ENCODE assay signal across 2 cellular contexts in the genomic region with DNA sequence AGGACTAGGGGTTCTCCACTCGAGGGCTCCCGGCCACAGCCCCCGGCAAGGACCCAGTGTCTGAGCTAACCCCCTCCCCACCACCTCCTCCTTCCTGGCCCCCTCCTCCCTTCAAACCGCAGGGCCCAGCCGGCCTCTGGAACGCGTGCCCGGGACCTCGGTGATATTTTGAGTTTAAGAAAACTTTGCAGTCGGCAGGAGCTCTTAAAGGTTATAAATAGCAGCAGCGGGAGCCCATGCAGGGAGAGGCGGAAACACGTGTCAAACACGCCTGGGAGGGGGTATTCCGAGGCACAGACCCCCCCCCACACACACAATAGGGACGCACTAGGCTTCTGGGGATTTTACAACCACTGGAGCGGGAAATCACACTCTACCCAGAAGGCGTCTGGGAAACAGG.
TF ChIP-seq lines count a peak whose summit lies in the region.

No MANE protein-coding gene starts in this region.

TF ChIP-seq in K562, 482 proteins besides CTCF, POLR2A, EP300 and RAD21:
- TF ChIP-seq E2F6 (IDR thresholded peaks at IDR 0.05; ENCODE audit: borderline replicate concordance in 1 of 2, extremely low read depth in 1 of 2, insufficient read depth in 1 of 2, insufficient read length in 1 of 2, low read depth in 1 of 2, low read length in 1 of 2, poor library complexity in 1 of 2, severe bottlenecking in 1 of 2) (peak in 1 of 2 experiments; percentile 28), ZBTB7A (IDR thresholded peaks at IDR 0.05; ENCODE audit: borderline replicate concordance, control insufficient read depth, low read depth, low read length) (0 out of 2 replicates have a peak, but pooled peaks have one; percentile 22), RCOR1 (IDR thresholded peaks at IDR 0.05; ENCODE audit: borderline replicate concordance in 1 of 2, low read depth in 2 of 2, low read length in 2 of 2) (no peak), NCOR1 (IDR thresholded peaks at IDR 0.05) (no peak), SLC30A9 (CRISPR knock-in tag; IDR thresholded peaks at IDR 0.05) (no peak)

TF ChIP-seq in WTC11, 78 proteins besides CTCF, POLR2A, EP300 and RAD21:
- TF ChIP-seq, protein P1, sequence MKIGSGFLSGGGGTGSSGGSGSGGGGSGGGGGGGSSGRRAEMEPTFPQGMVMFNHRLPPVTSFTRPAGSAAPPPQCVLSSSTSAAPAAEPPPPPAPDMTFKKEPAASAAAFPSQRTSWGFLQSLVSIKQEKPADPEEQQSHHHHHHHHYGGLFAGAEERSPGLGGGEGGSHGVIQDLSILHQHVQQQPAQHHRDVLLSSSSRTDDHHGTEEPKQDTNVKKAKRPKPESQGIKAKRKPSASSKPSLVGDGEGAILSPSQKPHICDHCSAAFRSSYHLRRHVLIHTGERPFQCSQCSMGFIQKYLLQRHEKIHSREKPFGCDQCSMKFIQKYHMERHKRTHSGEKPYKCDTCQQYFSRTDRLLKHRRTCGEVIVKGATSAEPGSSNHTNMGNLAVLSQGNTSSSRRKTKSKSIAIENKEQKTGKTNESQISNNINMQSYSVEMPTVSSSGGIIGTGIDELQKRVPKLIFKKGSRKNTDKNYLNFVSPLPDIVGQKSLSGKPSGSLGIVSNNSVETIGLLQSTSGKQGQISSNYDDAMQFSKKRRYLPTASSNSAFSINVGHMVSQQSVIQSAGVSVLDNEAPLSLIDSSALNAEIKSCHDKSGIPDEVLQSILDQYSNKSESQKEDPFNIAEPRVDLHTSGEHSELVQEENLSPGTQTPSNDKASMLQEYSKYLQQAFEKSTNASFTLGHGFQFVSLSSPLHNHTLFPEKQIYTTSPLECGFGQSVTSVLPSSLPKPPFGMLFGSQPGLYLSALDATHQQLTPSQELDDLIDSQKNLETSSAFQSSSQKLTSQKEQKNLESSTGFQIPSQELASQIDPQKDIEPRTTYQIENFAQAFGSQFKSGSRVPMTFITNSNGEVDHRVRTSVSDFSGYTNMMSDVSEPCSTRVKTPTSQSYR (CRISPR knock-in tag; IDR thresholded peaks at IDR 0.05) = no peak
- TF ChIP-seq NR3C1 (CRISPR knock-in tag; conservative IDR thresholded peaks at IDR 0.05; ENCODE audit: low read depth) (no peak), CBFB (CRISPR knock-in tag; IDR thresholded peaks at IDR 0.05; ENCODE audit: low read depth) (no peak)
- TF ChIP-seq, protein P2, sequence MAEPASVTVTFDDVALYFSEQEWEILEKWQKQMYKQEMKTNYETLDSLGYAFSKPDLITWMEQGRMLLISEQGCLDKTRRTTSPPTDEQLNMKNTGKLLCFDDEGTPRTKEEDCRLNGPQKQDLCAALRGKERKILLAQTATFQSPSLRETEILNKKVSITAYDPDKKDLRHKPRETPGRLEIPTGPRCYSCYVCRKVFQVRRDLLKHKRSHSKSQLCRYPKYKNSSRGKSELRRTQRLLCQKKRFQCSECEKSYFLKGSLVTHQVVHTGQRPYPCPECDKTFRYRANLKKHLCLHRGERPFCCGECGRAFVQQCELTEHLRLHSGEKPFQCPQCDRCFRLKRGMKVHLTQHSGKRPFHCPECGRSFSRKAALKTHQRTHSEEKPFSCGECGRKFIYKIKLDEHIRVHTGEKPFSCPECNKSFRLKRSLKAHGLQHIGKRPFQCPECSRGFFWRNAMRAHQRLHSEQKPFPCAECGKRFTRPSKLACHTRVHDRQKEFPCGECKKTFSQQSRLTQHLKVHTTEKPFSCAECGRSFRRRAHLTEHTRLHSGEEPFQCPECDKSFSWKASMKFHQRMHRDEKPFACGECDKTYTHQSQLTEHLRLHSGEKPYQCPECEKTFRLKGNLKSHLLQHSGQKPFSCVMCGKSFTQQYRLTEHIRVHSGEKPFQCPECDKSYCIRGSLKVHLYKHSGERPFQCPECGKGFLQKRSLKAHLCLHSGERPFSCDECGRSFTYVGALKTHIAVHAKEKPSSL (CRISPR knock-in tag; conservative IDR thresholded peaks at IDR 0.05) = no peak
- TF ChIP-seq, protein P3, sequence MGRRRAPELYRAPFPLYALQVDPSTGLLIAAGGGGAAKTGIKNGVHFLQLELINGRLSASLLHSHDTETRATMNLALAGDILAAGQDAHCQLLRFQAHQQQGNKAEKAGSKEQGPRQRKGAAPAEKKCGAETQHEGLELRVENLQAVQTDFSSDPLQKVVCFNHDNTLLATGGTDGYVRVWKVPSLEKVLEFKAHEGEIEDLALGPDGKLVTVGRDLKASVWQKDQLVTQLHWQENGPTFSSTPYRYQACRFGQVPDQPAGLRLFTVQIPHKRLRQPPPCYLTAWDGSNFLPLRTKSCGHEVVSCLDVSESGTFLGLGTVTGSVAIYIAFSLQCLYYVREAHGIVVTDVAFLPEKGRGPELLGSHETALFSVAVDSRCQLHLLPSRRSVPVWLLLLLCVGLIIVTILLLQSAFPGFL (CRISPR knock-in tag; IDR thresholded peaks at IDR 0.05; ENCODE audit: borderline replicate concordance) = no peak
